Comparison of ENCODE assay signal across 1 cellular context in the genomic region with DNA sequence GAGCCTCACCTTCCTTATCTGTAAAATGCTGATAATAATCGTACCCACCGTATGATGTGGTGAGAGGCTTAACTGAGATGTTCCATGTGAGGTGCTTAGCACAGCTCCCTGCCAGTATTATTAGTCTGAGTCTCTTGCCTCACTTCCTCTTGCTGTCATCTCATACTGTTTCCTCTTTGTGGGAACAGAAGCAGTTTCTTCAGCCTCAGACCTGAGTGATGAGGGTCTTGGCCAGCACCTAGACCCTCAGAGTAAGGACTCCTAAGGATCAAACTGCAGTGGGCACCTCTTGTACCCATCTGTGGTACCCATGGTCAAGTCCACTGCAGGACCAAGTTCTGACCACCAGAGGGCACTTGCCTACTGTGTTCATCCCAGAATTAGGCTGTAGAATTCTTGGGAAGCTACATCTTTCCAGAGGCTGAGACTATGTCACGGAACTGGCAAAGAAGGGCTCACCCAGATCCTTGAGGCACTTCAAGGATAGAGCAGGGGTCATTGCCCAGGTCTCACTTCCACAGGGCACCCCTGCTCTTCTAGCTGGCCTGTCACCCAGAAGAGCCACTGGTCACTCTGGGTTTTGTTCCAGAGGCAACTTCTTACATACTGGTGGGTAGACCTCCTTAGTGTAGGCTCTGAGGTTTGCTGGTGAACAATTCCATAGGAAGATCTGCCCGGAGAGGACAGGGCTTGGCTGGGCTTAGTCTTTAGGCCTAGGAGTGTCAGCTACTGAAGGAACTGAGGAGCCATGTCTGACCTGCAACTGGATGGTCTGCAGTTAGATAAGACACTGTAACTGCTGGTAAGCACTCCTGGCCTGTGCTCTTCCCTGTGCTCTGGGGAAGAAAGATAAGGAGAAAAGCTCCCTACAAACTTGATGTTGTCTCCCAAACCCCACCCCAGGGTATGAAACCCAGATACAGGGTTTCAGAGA.
A peak's percentile ranks its signal among the peaks of the same experiment; 100 is the strongest.
TF ChIP-seq lines count a peak whose summit lies in the region.

No MANE protein-coding gene starts in this region.

TF ChIP-seq in HEK293, 187 proteins besides CTCF, POLR2A, EP300 and RAD21 (continued from another document):
- TF ChIP-seq ZNF560 (tag by site-specific recombination; IDR thresholded peaks at IDR 0.05; ENCODE audit: borderline replicate concordance), result no peak
- peak; percentile 44; the same call in 1 of the 2 replicates for TF ChIP-seq HIC1 (tag by site-specific recombination; IDR thresholded peaks at IDR 0.05)
- no peak for TF ChIP-seq ZFP69B (tag by site-specific recombination; IDR thresholded peaks at IDR 0.05)
- TF ChIP-seq ZNF792 (tag by site-specific recombination; IDR thresholded peaks at IDR 0.05), result no peak
- TF ChIP-seq ZNF292 (tag by site-specific recombination; IDR thresholded peaks at IDR 0.05; ENCODE audit: borderline replicate concordance, low read depth), result no peak
- TF ChIP-seq ZNF701 (tag by site-specific recombination; IDR thresholded peaks at IDR 0.05), result no peak
- TF ChIP-seq ZNF18 (tag by site-specific recombination; IDR thresholded peaks at IDR 0.05), result no peak
- TF ChIP-seq ZNF23 (tag by site-specific recombination; IDR thresholded peaks at IDR 0.05; ENCODE audit: borderline replicate concordance), result no peak
- TF ChIP-seq ZBTB20 (tag by site-specific recombination; IDR thresholded peaks at IDR 0.05), result no peak
- no peak for TF ChIP-seq ZNF555 (tag by site-specific recombination; conservative IDR thresholded peaks at IDR 0.05)
- no peak for TF ChIP-seq KLF16 (tag by site-specific recombination; IDR thresholded peaks at IDR 0.05)
- TF ChIP-seq ZNF585B (tag by site-specific recombination; IDR thresholded peaks at IDR 0.05), result no peak
- TF ChIP-seq, protein P1, sequence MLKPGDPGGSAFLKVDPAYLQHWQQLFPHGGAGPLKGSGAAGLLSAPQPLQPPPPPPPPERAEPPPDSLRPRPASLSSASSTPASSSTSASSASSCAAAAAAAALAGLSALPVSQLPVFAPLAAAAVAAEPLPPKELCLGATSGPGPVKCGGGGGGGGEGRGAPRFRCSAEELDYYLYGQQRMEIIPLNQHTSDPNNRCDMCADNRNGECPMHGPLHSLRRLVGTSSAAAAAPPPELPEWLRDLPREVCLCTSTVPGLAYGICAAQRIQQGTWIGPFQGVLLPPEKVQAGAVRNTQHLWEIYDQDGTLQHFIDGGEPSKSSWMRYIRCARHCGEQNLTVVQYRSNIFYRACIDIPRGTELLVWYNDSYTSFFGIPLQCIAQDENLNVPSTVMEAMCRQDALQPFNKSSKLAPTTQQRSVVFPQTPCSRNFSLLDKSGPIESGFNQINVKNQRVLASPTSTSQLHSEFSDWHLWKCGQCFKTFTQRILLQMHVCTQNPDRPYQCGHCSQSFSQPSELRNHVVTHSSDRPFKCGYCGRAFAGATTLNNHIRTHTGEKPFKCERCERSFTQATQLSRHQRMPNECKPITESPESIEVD (tag by site-specific recombination; IDR thresholded peaks at IDR 0.05), result no peak
- no peak for TF ChIP-seq ZNF266 (tag by site-specific recombination; IDR thresholded peaks at IDR 0.05; ENCODE audit: low read depth)
- no peak for TF ChIP-seq ZNF362 (tag by site-specific recombination; IDR thresholded peaks at IDR 0.05)
- TF ChIP-seq ZNF654 (tag by site-specific recombination; IDR thresholded peaks at IDR 0.05; ENCODE audit: low read depth), result peak; percentile 78
